Comparison of ENCODE assay signal across 24 cellular contexts in the genomic region with DNA sequence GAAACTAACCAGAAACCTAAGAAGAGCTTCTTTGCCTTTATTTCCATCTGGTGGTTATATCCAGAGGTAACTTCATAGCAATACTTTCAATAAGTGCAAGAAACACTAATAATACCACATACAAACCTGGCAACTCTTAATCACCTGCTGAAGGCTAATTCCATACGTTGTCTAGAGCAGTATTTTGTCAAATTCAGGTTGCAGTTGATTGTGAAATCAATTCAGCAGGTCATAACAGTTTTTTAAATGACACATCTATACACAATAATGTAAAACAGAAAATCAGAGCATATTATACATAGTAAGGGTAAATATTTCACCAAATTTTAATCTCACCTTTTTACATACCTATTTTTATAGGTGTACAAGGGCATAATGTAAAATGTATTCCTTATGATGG. TPM values are rescaled to one million over a fixed set of nuclear protein-coding genes. Genes with fewer than 3 reads are reported as not detected.
DNase-seq lines count a peak whose midpoint lies in the region; ATAC-seq and TF ChIP-seq lines count a peak whose summit lies in the region.
"Had no signal": no experiment of that assay in that cellular context is flagged by ENCODE, and none has a peak within 500 bp of the region (broad histone marks: within the 10 kb centered on the region; RNA-seq: fewer than 3 reads in every experiment).

No MANE protein-coding gene starts in this region.

- peaks cover 20% of the 10 kb centered on the region for H3K4me1 Mint-ChIP-seq in brain
- H3K4me1 Mint-ChIP-seq in activated CD4-positive, alpha-beta memory T cell treated with anti-CD3 and anti-CD28 coated beads for 36 hours (ENCODE audit: low read depth): peaks cover 3% of the 10 kb centered on the region
- H3K4me1 Mint-ChIP-seq: CD14-positive monocyte had no signal

- peaks cover 46% of the 10 kb centered on the region for H3K4me1 ChIP-seq in cardiac muscle cell (ENCODE audit: low read depth)
- H3K4me1 ChIP-seq in right atrium auricular region: peaks cover 0 to 30% of the 10 kb centered on the region in 2 donors
- H3K4me1 ChIP-seq in right lobe of liver: peaks cover 0 to 20% (median 5%) of the 10 kb centered on the region in 4 donors
- peaks cover 44 to 68% of the 10 kb centered on the region in 2 donors for H3K4me1 ChIP-seq in thoracic aorta (ENCODE audit: control insufficient read depth in 1 of 2, low read depth in 2 of 2)
- H3K4me1 ChIP-seq: A549, BE2C had no signal

- H3K27ac Mint-ChIP-seq in brain: peak overlapping the region in 4 of 5 experiments; percentile 18 to 87 (median 44)
- no peak overlapping the region for H3K27ac Mint-ChIP-seq in activated CD4-positive, alpha-beta memory T cell treated with anti-CD3 and anti-CD28 coated beads for 36 hours
- H3K27ac Mint-ChIP-seq: CD14-positive monocyte; CD4-positive, alpha-beta T cell; GM23338; H9 had no signal

- H3K4me3 ChIP-seq in cardiac muscle cell (no peak overlapping the region), right atrium auricular region (no peak overlapping the region), right lobe of liver (no peak overlapping the region), thoracic aorta (no peak overlapping the region)
- H3K4me3 ChIP-seq: A549; BLaER1 treated with 17β-estradiol and CSF1 and Interleukin-3, amounts not matched to agents 10 nM and 100 nM; GM23338 had no signal

- H3K9me3 ChIP-seq in cardiac muscle cell (ENCODE audit: low read depth) (no peaks in the 10 kb centered on the region), right atrium auricular region (no peaks in the 10 kb centered on the region), right lobe of liver (no peaks in the 10 kb centered on the region), thoracic aorta (no peaks in the 10 kb centered on the region)
- H3K9me3 ChIP-seq: A549; BE2C; BLaER1 treated with 17β-estradiol and CSF1 and Interleukin-3, amounts not matched to agents 10 nM and 100 nM had no signal

- ATAC-seq in right lobe of liver (no peak), thoracic aorta (ENCODE audit: insufficient number of reproducible peaks, low FRiP score, low read depth) (no peak), HG03460 (IDR thresholded peaks at IDR 0.05; ENCODE audit: unreplicated experiment) (no peak)
- ATAC-seq: A549, GM23338, HCT116 had no signal

- CTCF ChIA-PET in activated CD4-positive, alpha-beta memory T cell treated with anti-CD3 and anti-CD28 coated beads for 36 hours (lab: Charles Lee): interaction anchor here (1.1 to 4.2 kb wide), 3 partner anchors 11 to 192 kb away, joined by 4 to 26 read pairs (median 12); no protein-coding TSS in a partner anchor

- H3K36me3 ChIP-seq in cardiac muscle cell (peaks cover 3% of the 10 kb centered on the region), right atrium auricular region (peaks cover 22% of the 10 kb centered on the region), right lobe of liver (peaks cover 0 to 9% (median 0%) of the 10 kb centered on the region in 4 donors), thoracic aorta (peaks cover 5% of the 10 kb centered on the region)

- WGBS in right lobe of liver (ENCODE audit: insufficient coverage, low coverage, low lambda C conversion rate, missing lambda C conversion rate): 24% methylated on average over 1 of the region's 1 CpG

- intact Hi-C loops in right lobe of liver (cut with DNase I): no loop called here
- intact Hi-C loops in activated CD4-positive, alpha-beta memory T cell treated with anti-CD3 and anti-CD28 coated beads for 36 hours (cut with micrococcal nuclease): no loop called here

- DNase-seq in cardiac muscle cell (ENCODE audit: low read depth in 1 of 2, low spot score in 1 of 2) (no peak), right atrium auricular region (ENCODE audit: low spot score) (no peak), right lobe of liver (no peak), thoracic aorta (ENCODE audit: low spot score) (no peak)
- DNase-seq in stimulated activated CD4-positive, alpha-beta T cell treated with anti-CD3 and anti-CD28 coated beads, Interleukin-12 subunit alpha, Interleukin-12 subunit beta, amount 100 ng/mL, for 4 hours: no peak
- DNase-seq in activated CD4-positive, alpha-beta memory T cell treated with anti-CD3 and anti-CD28 coated beads for 36 hours: no peak
- DNase-seq: 8988T; ACHN; AML-193; BE2C; Calu3; CD4-positive, alpha-beta T cell; CD8-positive, alpha-beta memory T cell; DMS53; DMS79 treated with DMSO at 0.1 percent for 48 hours; GF-D8; H9 had no signal

- no peak overlapping the region for H3K4me3 Mint-ChIP-seq in brain
- no peak overlapping the region for H3K4me3 Mint-ChIP-seq in activated CD4-positive, alpha-beta memory T cell treated with anti-CD3 and anti-CD28 coated beads for 36 hours
- H3K4me3 Mint-ChIP-seq: CD4-positive, alpha-beta T cell; CD8-positive, alpha-beta memory T cell; GM23338; H9 had no signal

- POLR2A ChIA-PET in activated CD4-positive, alpha-beta memory T cell treated with anti-CD3 and anti-CD28 coated beads for 36 hours (lab: Charles Lee): interaction anchor here (0.6 to 0.7 kb wide), 2 partner anchors 37 to 227 kb away, joined by 3 read pairs; no protein-coding TSS in a partner anchor

- peak overlapping the region; percentile 81 for H3K27ac ChIP-seq in cardiac muscle cell
- no peak overlapping the region for H3K27ac ChIP-seq in right atrium auricular region
- H3K27ac ChIP-seq in right lobe of liver: peak overlapping the region in 2 of 3 donors; percentile 75 to 85
- peak overlapping the region; percentile 67 to 86 for H3K27ac ChIP-seq in thoracic aorta
- H3K27ac ChIP-seq: A549; BLaER1 treated with 17β-estradiol and CSF1 and Interleukin-3, amounts not matched to agents 10 nM and 100 nM had no signal

- peaks cover 34% of the 10 kb centered on the region for H3K36me3 Mint-ChIP-seq in brain
- H3K36me3 Mint-ChIP-seq in activated CD4-positive, alpha-beta memory T cell treated with anti-CD3 and anti-CD28 coated beads for 36 hours: peaks cover 12% of the 10 kb centered on the region

- no peaks in the 10 kb centered on the region for H3K27me3 Mint-ChIP-seq in brain
- H3K27me3 Mint-ChIP-seq in activated CD4-positive, alpha-beta memory T cell treated with anti-CD3 and anti-CD28 coated beads for 36 hours: no peaks in the 10 kb centered on the region
- H3K27me3 Mint-ChIP-seq: CD4-positive, alpha-beta T cell; CD8-positive, alpha-beta memory T cell had no signal

- H3K9me3 Mint-ChIP-seq in brain: no peaks in the 10 kb centered on the region
- no peaks in the 10 kb centered on the region for H3K9me3 Mint-ChIP-seq in activated CD4-positive, alpha-beta memory T cell treated with anti-CD3 and anti-CD28 coated beads for 36 hours
- H3K9me3 Mint-ChIP-seq: CD4-positive, alpha-beta T cell; CD8-positive, alpha-beta memory T cell; GM23338; H9 had no signal

- H3K27me3 ChIP-seq in cardiac muscle cell: no peaks in the 10 kb centered on the region
- no peaks in the 10 kb centered on the region for H3K27me3 ChIP-seq in right atrium auricular region
- H3K27me3 ChIP-seq in right lobe of liver: no peaks in the 10 kb centered on the region
- no peaks in the 10 kb centered on the region for H3K27me3 ChIP-seq in thoracic aorta (replicated peaks; ENCODE audit: insufficient read depth)
- H3K27me3 ChIP-seq: BE2C had no signal

- TF ChIP-seq POLR2A in right lobe of liver (IDR thresholded peaks at IDR 0.05): no peak

- no peak for TF ChIP-seq CTCF in cardiac muscle cell (IDR thresholded peaks at IDR 0.05; ENCODE audit: low read depth, low read length)
- TF ChIP-seq CTCF in right atrium auricular region (IDR thresholded peaks at IDR 0.05): no peak
- TF ChIP-seq CTCF in brain (conservative IDR thresholded peaks at IDR 0.05): no peak
- TF ChIP-seq CTCF in right lobe of liver (IDR thresholded peaks at IDR 0.05): no peak
- no peak for TF ChIP-seq CTCF in thoracic aorta (IDR thresholded peaks at IDR 0.05)

RNA-seq across cellular contexts. Expression of gene CFDP1, which starts 42.0 kb away (rescaled TPM):
- 78.1 and 103 TPM in 2 replicates for total RNA-seq in cardiac muscle cell
- polyA plus RNA-seq in cardiac muscle cell: 114 and 116 TPM in 2 replicates
- total RNA-seq in right atrium auricular region: 10 to 100 TPM; 25.2 to 33.6 TPM
- 139 TPM for polyA plus RNA-seq in brain (ENCODE audit: insufficient read depth, low read depth, low replicate concordance)
- total RNA-seq in right lobe of liver: 10 to 100 TPM; 23.9 to 43.3 (median 36.0) TPM
- total RNA-seq in thoracic aorta: 10 to 100 TPM; 31.1 to 84.7 TPM
- 10 to 100 TPM; 37.6 to 41.3 TPM for total RNA-seq in activated CD4-positive, alpha-beta memory T cell treated with anti-CD3 and anti-CD28 coated beads for 36 hours

Comparison
In these comparisons a context has a peak if more than half of its experiments do, and no peak if none do; other contexts are left out.
1. H3K27ac ChIP-seq: peak in cardiac muscle cell (single experiment), right lobe of liver (2 of 3) and thoracic aorta (2 of 2); none in right atrium auricular region (0 of 2).